15 cellular contexts compared by ENCODE assay signal in the genomic region with DNA sequence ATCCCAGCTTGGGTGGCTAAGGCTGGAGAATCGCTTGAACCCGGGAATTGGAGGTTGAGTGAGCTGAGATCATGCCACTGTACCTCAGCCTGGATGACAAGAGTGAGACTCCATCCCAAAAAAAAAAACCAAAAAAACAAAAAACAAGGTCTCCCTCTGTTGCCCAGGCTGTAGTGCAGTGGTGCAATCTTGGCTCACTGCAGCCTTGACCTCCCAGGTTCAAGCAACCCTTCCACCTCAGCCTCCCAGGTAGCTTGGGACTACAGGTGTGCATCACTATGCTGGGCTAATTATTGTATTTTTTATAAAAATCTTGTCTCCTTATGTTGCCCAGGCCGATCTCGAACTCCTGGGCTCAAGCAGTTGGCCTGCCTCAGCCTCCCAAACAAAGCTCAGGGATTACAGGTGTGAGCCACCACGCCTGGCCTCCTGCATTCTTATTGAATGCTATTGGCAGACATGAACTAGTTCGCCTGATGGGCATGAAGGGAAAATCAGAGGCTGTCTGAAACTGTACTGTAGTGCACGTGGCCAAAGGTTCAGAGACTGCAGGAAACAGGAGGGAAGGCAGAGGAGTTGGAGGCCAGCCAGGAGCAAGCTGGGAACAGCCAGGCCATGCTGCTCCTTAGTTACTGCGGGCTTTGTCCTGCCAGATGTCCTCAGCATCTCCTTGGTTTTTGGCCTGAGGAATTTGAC. TPM values are rescaled to one million over a fixed set of nuclear protein-coding genes. Genes with fewer than 3 reads are reported as not detected.
DNase-seq lines count a peak whose midpoint lies in the region; ATAC-seq, FAIRE-seq and TF ChIP-seq lines count a peak whose summit lies in the region.
"Had no signal": no experiment of that assay in that cellular context is flagged by ENCODE, and none has a peak within 500 bp of the region (broad histone marks: within the 10 kb centered on the region; RNA-seq: fewer than 3 reads in every experiment).

No MANE protein-coding gene starts in this region.

- no peak for FAIRE-seq in small intestine (lab: Jason Lieb, UNC)

- H3K9me3 ChIP-seq in SK-N-SH (no peaks in the 10 kb centered on the region), small intestine (ENCODE audit: control insufficient read depth, low read depth) (no peaks in the 10 kb centered on the region)
- H3K9me3 ChIP-seq: vagina had no signal

- TF ChIP-seq EP300 in SK-N-SH (IDR thresholded peaks at IDR 0.05; ENCODE audit: borderline replicate concordance in 1 of 2, low read depth in 1 of 2, low read length in 1 of 2), result no peak

- POLR2A ChIA-PET in SK-N-SH (lab: Yijun Ruan, JAX), result interaction anchor here (1.2 kb wide), 1 partner anchor 16 kb away, joined by 5 read pairs; the partner anchor contains the start of gene ASXL2

- H2AFZ ChIP-seq in SK-N-SH (ENCODE audit: low read depth), result no peak overlapping the region

- no peak for TF ChIP-seq CTCF in SK-N-SH (IDR thresholded peaks at IDR 0.05)

- 71% methylated on average over 8 of the region's 8 CpGs for WGBS in SK-N-SH (ENCODE audit: low lambda C conversion rate)
- WGBS in small intestine, 3 donors, result 59 to 66% (median 61%) methylated on average over 8 of the region's 8 CpGs

- no peak overlapping the region for H3K27ac ChIP-seq in SK-N-SH (ENCODE audit: low read depth in 2 of 2, low read length in 1 of 2)
- no peak overlapping the region for H3K27ac ChIP-seq in small intestine (ENCODE audit: low read depth in 1 of 2, low read length in 1 of 2)
- H3K27ac ChIP-seq: vagina had no signal

- H3K36me3 ChIP-seq in SK-N-SH (replicated peaks in 1 of 2; ENCODE audit: control insufficient read depth in 1 of 2, insufficient read depth in 2 of 2, low read length in 1 of 2) (no peaks in the 10 kb centered on the region), small intestine (ENCODE audit: control insufficient read depth in 2 of 2, insufficient read depth in 2 of 2, low read length in 2 of 2) (no peaks in the 10 kb centered on the region)
- H3K36me3 ChIP-seq: vagina had no signal

- no peak for TF ChIP-seq RAD21 in SK-N-SH (IDR thresholded peaks at IDR 0.05; ENCODE audit: low read length)

- DNase-seq in NCI-H2081 (lab: John Stamatoyannopoulos, UW) (peak; percentile 1 to 35), NCI-H2081 treated with DMSO at 0.1 percent for 48 hours (lab: John Stamatoyannopoulos, UW) (no peak), SK-N-SH (peak; percentile 47), foreskin melanocyte (peak; percentile 18), small intestine (peak; percentile 66), activated T-cell treated with anti-CD3 and anti-CD28 coated beads for 4 hours (no peak)
- DNase-seq: activated CD8-positive, alpha-beta memory T cell treated with anti-CD3 and anti-CD28 coated beads, Interleukin-2, amount 10 ng/mL, durations not matched to agents 7 days and 5 days; aorta; GDM1; H9; NK-92 treated with Interleukin-12 subunit alpha and Interleukin-12 subunit beta, amount 100 ng/mL, for 24 hours had no signal

- CTCF ChIA-PET in SK-N-SH (lab: Yijun Ruan, JAX), result interaction anchor here (0.5 to 1.0 kb wide), 3 partner anchors 14 to 369 kb away, joined by 3 to 4 read pairs (median 3); no protein-coding TSS in a partner anchor

- H3K4me1 ChIP-seq in SK-N-SH (ENCODE audit: control insufficient read depth in 1 of 2, insufficient read depth in 2 of 2, low read depth in 1 of 2, low read length in 1 of 2) (peaks cover 0 to 4% of the 10 kb centered on the region in 2 experiments; a peak in 1 of 4 replicates), small intestine (ENCODE audit: control insufficient read depth in 2 of 2, insufficient read depth in 1 of 2, low read depth in 1 of 2, low read length in 1 of 2) (no peaks in the 10 kb centered on the region)
- H3K4me1 ChIP-seq: vagina had no signal

- H3K9ac ChIP-seq in SK-N-SH, result no peak overlapping the region

- no peaks in the 10 kb centered on the region for H3K79me2 ChIP-seq in SK-N-SH (ENCODE audit: insufficient read depth)

- H3K4me3 ChIP-seq in SK-N-SH (ENCODE audit: low read depth in 2 of 2, low read length in 1 of 2), result no peak overlapping the region
- no peak overlapping the region for H3K4me3 ChIP-seq in small intestine (ENCODE audit: low read depth in 1 of 2, low read length in 2 of 2)
- H3K4me3 ChIP-seq: lung, vagina had no signal

- no peaks in the 10 kb centered on the region for H4K20me1 ChIP-seq in SK-N-SH (ENCODE audit: insufficient read depth)

- H3K27me3 ChIP-seq in SK-N-SH (ENCODE audit: insufficient read depth) (no peaks in the 10 kb centered on the region), small intestine (ENCODE audit: control insufficient read depth in 2 of 2, insufficient read depth in 2 of 2, low read length in 2 of 2) (no peaks in the 10 kb centered on the region)
- H3K27me3 ChIP-seq: vagina had no signal

- no peak overlapping the region for H3K4me2 ChIP-seq in SK-N-SH

- no peak for ATAC-seq in GM21381 (IDR thresholded peaks at IDR 0.05; ENCODE audit: unreplicated experiment)
- no peak for ATAC-seq in HG03280 (IDR thresholded peaks at IDR 0.05; ENCODE audit: unreplicated experiment)
- ATAC-seq: activated CD8-positive, alpha-beta memory T cell treated with anti-CD3 and anti-CD28 coated beads, Interleukin-2, amount 10 ng/mL, durations not matched to agents 7 days and 5 days had no signal

- H3F3A ChIP-seq in SK-N-SH (replicated peaks; ENCODE audit: insufficient read depth), result no peaks in the 10 kb centered on the region

- H3K9me2 ChIP-seq in SK-N-SH, result no peaks in the 10 kb centered on the region

TF ChIP-seq in SK-N-SH, 30 proteins besides CTCF, POLR2A, EP300 and RAD21:
- TF ChIP-seq CHD2 (IDR thresholded peaks at IDR 0.05; ENCODE audit: low read length, partially characterized antibody), result no peak
- TF ChIP-seq, protein P1, sequence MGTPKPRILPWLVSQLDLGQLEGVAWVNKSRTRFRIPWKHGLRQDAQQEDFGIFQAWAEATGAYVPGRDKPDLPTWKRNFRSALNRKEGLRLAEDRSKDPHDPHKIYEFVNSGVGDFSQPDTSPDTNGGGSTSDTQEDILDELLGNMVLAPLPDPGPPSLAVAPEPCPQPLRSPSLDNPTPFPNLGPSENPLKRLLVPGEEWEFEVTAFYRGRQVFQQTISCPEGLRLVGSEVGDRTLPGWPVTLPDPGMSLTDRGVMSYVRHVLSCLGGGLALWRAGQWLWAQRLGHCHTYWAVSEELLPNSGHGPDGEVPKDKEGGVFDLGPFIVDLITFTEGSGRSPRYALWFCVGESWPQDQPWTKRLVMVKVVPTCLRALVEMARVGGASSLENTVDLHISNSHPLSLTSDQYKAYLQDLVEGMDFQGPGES (IDR thresholded peaks at IDR 0.05; ENCODE audit: low read depth, low read length), result no peak
- no peak for TF ChIP-seq RFX5 (IDR thresholded peaks at IDR 0.05; ENCODE audit: low read length)
- TF ChIP-seq EZH2phosphoT487 (IDR thresholded peaks at IDR 0.05; ENCODE audit: borderline replicate concordance, low read depth), result no peak
- TF ChIP-seq YY1 (IDR thresholded peaks at IDR 0.05; ENCODE audit: low read depth), result no peak
- no peak for TF ChIP-seq MXI1 (IDR thresholded peaks at IDR 0.05; ENCODE audit: low read depth, low read length)
- TF ChIP-seq TCF12 (IDR thresholded peaks at IDR 0.05), result no peak
- TF ChIP-seq, protein P2, sequence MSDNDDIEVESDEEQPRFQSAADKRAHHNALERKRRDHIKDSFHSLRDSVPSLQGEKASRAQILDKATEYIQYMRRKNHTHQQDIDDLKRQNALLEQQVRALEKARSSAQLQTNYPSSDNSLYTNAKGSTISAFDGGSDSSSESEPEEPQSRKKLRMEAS (IDR thresholded peaks at IDR 0.05; ENCODE audit: low read depth), result no peak
- TF ChIP-seq ZBTB33 (IDR thresholded peaks at IDR 0.05; ENCODE audit: borderline replicate concordance, low read depth), result no peak
- no peak for TF ChIP-seq FOXJ3 (CRISPR knock-in tag; IDR thresholded peaks at IDR 0.05)
- no peak for TF ChIP-seq USF1 (IDR thresholded peaks at IDR 0.05; ENCODE audit: borderline replicate concordance, low read depth)
- no peak for TF ChIP-seq SIN3A (IDR thresholded peaks at IDR 0.05; ENCODE audit: borderline replicate concordance, low read depth, low read length)
- TF ChIP-seq NFIC (IDR thresholded peaks at IDR 0.05; ENCODE audit: borderline replicate concordance), result no peak
TF ChIP-seq in SK-N-SH: peak in this region for 0.

RNA-seq across cellular contexts. Expression of gene ASXL2, which starts 16.0 kb away (rescaled TPM):
- polyA plus RNA-seq in SK-N-SH (2012; rRNA removed) (4.8 and 6.1 TPM in 2 replicates), small intestine (1 to 10 TPM; 1.1 to 4.8 (median 1.6) TPM)
- 5.6 and 5.8 TPM in 2 replicates for polyA plus RNA-seq in SK-N-SH (2012; cell fraction: cytosol; rRNA removed)
- polyA plus RNA-seq in SK-N-SH (2012; cell fraction: nucleus; rRNA removed), result 6.6 and 10.3 TPM in 2 replicates

Comparison
In these comparisons a context has a peak if more than half of its experiments do, and no peak if none do; other contexts are left out.
1. DNase-seq: peak in NCI-H2081 (2 of 2), SK-N-SH (single experiment), foreskin melanocyte (single experiment) and small intestine (single experiment); none in NCI-H2081 treated with DMSO at 0.1 percent for 48 hours (single experiment) and activated T-cell treated with anti-CD3 and anti-CD28 coated beads for 4 hours (single experiment).